8 cellular contexts compared by ENCODE assay signal in the genomic region with DNA sequence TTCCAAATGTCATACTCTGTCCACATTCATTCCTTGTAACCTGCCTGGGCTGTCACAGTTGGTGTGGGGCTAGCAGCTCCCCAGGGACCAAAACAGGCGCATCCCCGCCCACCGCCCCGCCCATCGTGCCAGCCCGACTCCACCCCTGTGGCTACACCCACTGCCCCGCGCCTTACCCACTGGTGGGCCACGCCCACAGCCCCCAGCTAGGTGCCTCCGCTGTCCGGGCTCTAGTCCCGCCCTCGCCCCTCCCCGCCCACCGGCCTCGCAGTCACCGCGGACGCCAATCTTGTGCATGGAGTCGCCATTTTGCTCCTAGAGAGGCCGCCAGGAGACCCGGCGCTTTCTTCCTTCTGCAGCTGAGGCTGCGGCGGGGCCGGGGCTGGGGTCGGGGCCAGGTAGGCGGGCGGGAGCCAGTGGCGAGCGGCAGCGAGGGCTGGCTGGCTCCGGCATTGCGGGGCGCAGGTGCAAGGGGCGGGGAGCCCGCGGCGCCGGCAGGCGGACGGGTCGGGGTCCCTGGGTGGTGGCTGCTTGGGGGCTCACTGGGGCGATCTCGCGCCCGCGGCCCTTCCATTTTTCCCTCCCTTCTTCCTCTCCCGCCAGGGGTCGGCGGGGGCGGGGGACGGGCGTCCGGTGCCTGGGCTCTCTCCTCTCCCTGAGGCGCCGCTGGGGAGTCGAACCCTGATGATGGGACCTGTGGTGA. TPM values are rescaled to one million over a fixed set of nuclear protein-coding genes. Genes with fewer than 3 reads are reported as not detected.
DNase-seq lines count a peak whose midpoint lies in the region; ATAC-seq, FAIRE-seq and TF ChIP-seq lines count a peak whose summit lies in the region.

A gene with protein sequence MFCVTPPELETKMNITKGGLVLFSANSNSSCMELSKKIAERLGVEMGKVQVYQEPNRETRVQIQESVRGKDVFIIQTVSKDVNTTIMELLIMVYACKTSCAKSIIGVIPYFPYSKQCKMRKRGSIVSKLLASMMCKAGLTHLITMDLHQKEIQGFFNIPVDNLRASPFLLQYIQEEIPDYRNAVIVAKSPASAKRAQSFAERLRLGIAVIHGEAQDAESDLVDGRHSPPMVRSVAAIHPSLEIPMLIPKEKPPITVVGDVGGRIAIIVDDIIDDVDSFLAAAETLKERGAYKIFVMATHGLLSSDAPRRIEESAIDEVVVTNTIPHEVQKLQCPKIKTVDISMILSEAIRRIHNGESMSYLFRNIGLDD (plus strand): TSS at position 268 of the 703 bp plus-strand sequence. CDS start 7,703 bp downstream, outside the sequence.

- FAIRE-seq in D721Med (lab: Jason Lieb, UNC), result no peak

- no peak within 1 kb of the TSS for H2AFZ ChIP-seq in Karpas-422 (ENCODE audit: low read length)

- H3K4me3 ChIP-seq in Karpas-422 (ENCODE audit: low read length) (peak within 1 kb of the TSS; percentile 91), Peyer's patch (peak within 1 kb of the TSS; percentile 76 to 99 (median 88)), mucosa of stomach (ENCODE audit: low read length) (no peak within 1 kb of the TSS)

- H3K27me3 ChIP-seq in Karpas-422 (ENCODE audit: low read length), result no peaks in the 10 kb centered on the region
- H3K27me3 ChIP-seq in Peyer's patch, result no peaks in the 10 kb centered on the region
- no peaks in the 10 kb centered on the region for H3K27me3 ChIP-seq in mucosa of stomach (ENCODE audit: control insufficient read depth, insufficient read depth, low read length)

- H3K9me3 Mint-ChIP-seq in activated T-cell treated with anti-CD3 and anti-CD28 coated beads, Interleukin-2, amount 50 U/mL, for 4 hours, result no peaks in the 10 kb centered on the region

- DNase-seq in D721Med (ENCODE audit: insufficient read length, low spot score) (peak; percentile 83), Karpas-422 (peak; percentile 99), Peyer's patch (peak; percentile 97 to 99 (median 98)), erythroblast (lab: John Stamatoyannopoulos, UW) (peak; percentile 97 to 98)
- DNase-seq in activated T-cell treated with anti-CD3 and anti-CD28 coated beads, Interleukin-2, amount 50 U/mL, for 4 hours, result peak; percentile 95
- peak; percentile 85 to 90 for DNase-seq in stimulated activated CD8-positive, alpha-beta memory T cell treated with anti-CD3 and anti-CD28 coated beads, Interleukin-4, amount 100 ng/mL, for 4 hours (ENCODE audit: low read depth in 2 of 2, low spot score in 1 of 2)

- H3K27me3 Mint-ChIP-seq in activated T-cell treated with anti-CD3 and anti-CD28 coated beads, Interleukin-2, amount 50 U/mL, for 4 hours (ENCODE audit: low read depth), result no peaks in the 10 kb centered on the region

- H4K20me1 ChIP-seq in Karpas-422 (ENCODE audit: insufficient read depth, low read depth, low read length), result peaks cover 5% of the 10 kb centered on the region; the same call in 1 of the 2 replicates

- peak; percentile 57 for ATAC-seq in GM21723 (IDR thresholded peaks at IDR 0.05; ENCODE audit: unreplicated experiment)
- peak; percentile 58 to 68 for ATAC-seq in activated T-cell treated with anti-CD3 and anti-CD28 coated beads, Interleukin-2, amount 50 U/mL, for 4 hours

- H3K9me2 ChIP-seq in Karpas-422 (replicated peaks; ENCODE audit: insufficient read depth, low read length), result no peaks in the 10 kb centered on the region

- H3K27ac ChIP-seq in Karpas-422 (ENCODE audit: low read length), result peak within 1 kb of the TSS; percentile 75
- peak within 1 kb of the TSS; percentile 90 to 99 (median 95) for H3K27ac ChIP-seq in Peyer's patch

- H3K9me3 ChIP-seq in Karpas-422 (ENCODE audit: low read length), result no peaks in the 10 kb centered on the region
- H3K9me3 ChIP-seq in Peyer's patch, result no peaks in the 10 kb centered on the region
- H3K9me3 ChIP-seq in mucosa of stomach (ENCODE audit: control insufficient read depth, low read length), result no peaks in the 10 kb centered on the region

- H3K9ac ChIP-seq in Karpas-422 (ENCODE audit: low read length), result peak within 1 kb of the TSS; percentile 78
- peak within 1 kb of the TSS; percentile 89 for H3K9ac ChIP-seq in mucosa of stomach (ENCODE audit: low read length)

- peak within 1 kb of the TSS; percentile 88 for H3K4me3 Mint-ChIP-seq in activated T-cell treated with anti-CD3 and anti-CD28 coated beads, Interleukin-2, amount 50 U/mL, for 4 hours

- TF ChIP-seq CTCF in D721Med (IDR thresholded peaks at IDR 0.05; ENCODE audit: insufficient read depth, missing control alignments) (no peak), Peyer's patch (IDR thresholded peaks at IDR 0.05) (no peak)

- H3K36me3 ChIP-seq in Karpas-422 (ENCODE audit: insufficient read depth, low read length), result 0 out of 2 replicates have a peak, but pooled peaks cover 3% of the 10 kb centered on the region
- no peaks in the 10 kb centered on the region for H3K36me3 ChIP-seq in Peyer's patch
- no peaks in the 10 kb centered on the region for H3K36me3 ChIP-seq in mucosa of stomach (ENCODE audit: control insufficient read depth, insufficient read depth, low read length)

- peaks cover 45% of the 10 kb centered on the region for H3K4me1 ChIP-seq in Karpas-422 (ENCODE audit: low read length)
- peaks cover 0 to 31% (median 8%) of the 10 kb centered on the region in 4 donors for H3K4me1 ChIP-seq in Peyer's patch
- peaks cover 14% of the 10 kb centered on the region for H3K4me1 ChIP-seq in mucosa of stomach (ENCODE audit: control insufficient read depth, insufficient read depth, low read length)

- peaks cover 50% of the 10 kb centered on the region for H3K4me1 Mint-ChIP-seq in activated T-cell treated with anti-CD3 and anti-CD28 coated beads, Interleukin-2, amount 50 U/mL, for 4 hours (ENCODE audit: low read depth)

- H3K4me2 ChIP-seq in Karpas-422 (ENCODE audit: low read depth, low read length, poor library complexity, severe bottlenecking), result peak within 1 kb of the TSS; percentile 86

- peaks cover 72% of the 10 kb centered on the region for H3K79me2 ChIP-seq in Karpas-422 (ENCODE audit: low read length)

- H3K36me3 Mint-ChIP-seq in activated T-cell treated with anti-CD3 and anti-CD28 coated beads, Interleukin-2, amount 50 U/mL, for 4 hours (ENCODE audit: insufficient read depth), result peaks cover 3% of the 10 kb centered on the region

- TF ChIP-seq POLR2A in Peyer's patch (IDR thresholded peaks at IDR 0.05) (peak in 1 of 2 donors; percentile 41), erythroblast (IDR thresholded peaks at IDR 0.05; ENCODE audit: low read length) (no peak)

RNA-seq across cellular contexts. Expression of the gene that starts here (rescaled TPM):
- 114 and 181 TPM in 2 replicates for total RNA-seq in Karpas-422 (2014; rRNA removed; shearing (Covaris generic); ENCODE audit: low replicate concordance)
- total RNA-seq in Peyer's patch, result 10 to 100 TPM; 20.0 to 48.7 (median 35.0) TPM
- total RNA-seq in activated T-cell treated with anti-CD3 and anti-CD28 coated beads, Interleukin-2, amount 50 U/mL, for 4 hours, result 10 to 100 TPM; 41.6 to 50.4 (median 47.5) TPM
